Comparison of ENCODE assay signal across 15 cellular contexts in the genomic region with DNA sequence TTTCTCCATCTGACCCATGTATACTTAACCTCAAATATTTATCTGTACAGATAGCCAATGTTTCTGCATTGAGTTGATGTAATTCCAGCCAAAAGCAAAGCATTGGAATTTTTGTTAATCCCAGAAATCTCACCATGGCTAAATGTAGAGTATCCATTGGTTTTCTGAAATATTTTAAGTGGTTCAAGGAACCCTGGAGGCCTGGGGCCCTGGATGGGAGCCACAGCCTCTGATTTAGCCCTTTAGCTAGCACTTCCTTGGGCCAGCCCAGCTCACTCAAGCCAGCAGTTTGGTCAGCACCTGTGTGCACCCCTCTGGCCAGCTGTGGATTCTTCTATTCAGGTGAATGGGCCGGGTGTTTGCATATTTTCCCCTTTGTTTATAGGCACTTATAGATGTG. TPM values are rescaled to one million over a fixed set of nuclear protein-coding genes. Genes with fewer than 3 reads are reported as not detected.
DNase-seq lines count a peak whose midpoint lies in the region; TF ChIP-seq lines count a peak whose summit lies in the region.
"Had no signal": no experiment of that assay in that cellular context is flagged by ENCODE, and none has a peak within 500 bp of the region (broad histone marks: within the 10 kb centered on the region; RNA-seq: fewer than 3 reads in every experiment).

No MANE protein-coding gene starts in this region.

- H3K27ac ChIP-seq in PC-9 = peak overlapping the region; percentile 89
- H3K27ac ChIP-seq in spleen = peak overlapping the region in 5 of 8 donors; percentile 36 to 55 (median 42)
- no peak overlapping the region for H3K27ac ChIP-seq in effector memory CD4-positive, alpha-beta T cell (ENCODE audit: insufficient read depth, low read length, poor library complexity, severe bottlenecking)
- H3K27ac ChIP-seq: SK-N-MC had no signal

- DNase-seq in EL = peak; percentile 50
- DNase-seq in PC-9 = peak; percentile 47 to 65
- DNase-seq in fibroblast of the aortic adventitia (ENCODE audit: low read depth) = peak; percentile 86
- peak; percentile 35 for DNase-seq in spleen
- DNase-seq in activated effector memory CD4-positive, alpha-beta T cell treated with anti-CD3 and anti-CD28 coated beads, Interleukin-2, amount 50 U/mL, for 16 hours = no peak
- DNase-seq in effector memory CD4-positive, alpha-beta T cell = no peak
- DNase-seq in activated naive CD4-positive, alpha-beta T cell treated with Interleukin-2 at 50 U/mL for 16 hours = no peak
- no peak for DNase-seq in NOMO-1 treated with dmso at 0.1 percent for 144 hours (lab: John Stamatoyannopoulos, UW; ENCODE audit: unreplicated experiment)
- DNase-seq: activated T-cell treated with anti-CD3 and anti-CD28 coated beads, Interleukin-2, amount 50 U/mL, for 24 hours; COR-L47; hypothalamus; midbrain; stimulated activated CD4-positive, alpha-beta T cell treated with anti-CD3 and anti-CD28 coated beads, Interleukin-4, amount 100 ng/mL, for 4 hours had no signal

- intact Hi-C loops in PC-9 (cut with micrococcal nuclease; ENCODE audit: unreplicated experiment) (loop anchor here (2.0 kb wide), 1 partner anchor 40 kb away; no protein-coding TSS in a partner anchor), spleen (cut with DNase I; ENCODE audit: low total_unique reads) (no loop called here)

- TF ChIP-seq POLR2A in spleen (IDR thresholded peaks at IDR 0.05) = no peak

- peak overlapping the region; percentile 63 for H3K4me2 ChIP-seq in PC-9

- no peaks in the 10 kb centered on the region for H3K9me2 ChIP-seq in PC-9 (ENCODE audit: insufficient read depth)

- H3K4me3 ChIP-seq in PC-9 = no peak overlapping the region; the same call in 1 of the 2 replicates
- H3K4me3 ChIP-seq in fibroblast of the aortic adventitia (ENCODE audit: low read depth, low read length) = no peak overlapping the region
- H3K4me3 ChIP-seq in spleen = no peak overlapping the region
- H3K4me3 ChIP-seq in effector memory CD4-positive, alpha-beta T cell (ENCODE audit: insufficient read depth, low read depth, low read length, poor library complexity, severe bottlenecking) = no peak overlapping the region
- H3K4me3 ChIP-seq: body of pancreas, SK-N-MC had no signal

- peaks cover 6% of the 10 kb centered on the region; the same call in 1 of the 2 replicates for H3K9me3 ChIP-seq in PC-9 (ENCODE audit: insufficient read depth, low read depth)
- peaks cover 0 to 13% (median 6%) of the 10 kb centered on the region in 8 donors for H3K9me3 ChIP-seq in spleen
- H3K9me3 ChIP-seq in effector memory CD4-positive, alpha-beta T cell (ENCODE audit: control insufficient read depth, low read length) = peaks cover 7% of the 10 kb centered on the region
- H3K9me3 ChIP-seq: body of pancreas had no signal

- no peaks in the 10 kb centered on the region for H3K36me3 ChIP-seq in PC-9 (ENCODE audit: low read depth)
- H3K36me3 ChIP-seq in spleen = no peaks in the 10 kb centered on the region
- H3K36me3 ChIP-seq in effector memory CD4-positive, alpha-beta T cell (ENCODE audit: control insufficient read depth, insufficient read depth, low read length) = no peaks in the 10 kb centered on the region

- CTCF ChIA-PET in PC-9 (lab: Charles Lee) = interaction anchor here (0.6 to 1.8 kb wide), 6 partner anchors 9 to 230 kb away, joined by 3 to 16 read pairs (median 3); a partner anchor contains a TSS

- no peaks in the 10 kb centered on the region for H3K79me2 ChIP-seq in PC-9 (ENCODE audit: low read depth)

- no peak overlapping the region for H2AFZ ChIP-seq in PC-9

- POLR2A ChIA-PET in PC-9 (lab: Charles Lee; ENCODE audit: unreplicated experiment) = interaction anchor here (0.6 to 0.8 kb wide), 7 partner anchors 9 to 235 kb away, joined by 3 to 8 read pairs (median 3); no protein-coding TSS in a partner anchor

- H3K27me3 ChIP-seq in PC-9 (ENCODE audit: insufficient read depth, low read depth) = no peaks in the 10 kb centered on the region
- H3K27me3 ChIP-seq in spleen (replicated peaks in 1 of 7) = no peaks in the 10 kb centered on the region
- H3K27me3 ChIP-seq in effector memory CD4-positive, alpha-beta T cell (replicated peaks; ENCODE audit: control insufficient read depth, insufficient read depth, low read length, poor library complexity, severe bottlenecking) = no peaks in the 10 kb centered on the region
- H3K27me3 ChIP-seq: body of pancreas had no signal

- TF ChIP-seq CTCF in PC-9 (conservative IDR thresholded peaks at IDR 0.05) (no peak), fibroblast of the aortic adventitia (IDR thresholded peaks at IDR 0.05; ENCODE audit: insufficient read depth, low read length) (no peak), spleen (IDR thresholded peaks at IDR 0.05 in 8 of 11, conservative IDR thresholded peaks at IDR 0.05 in 3 of 11) (no peak)

- no peaks in the 10 kb centered on the region for H4K20me1 ChIP-seq in PC-9 (ENCODE audit: insufficient read depth)

- BruUV-seq in PC-9 (replicated peaks; lab: Mats Ljungman, UMichigan) = no TSS peak

- 48 to 85% (median 69%) methylated on average over 1 of the region's 1 CpG for WGBS in spleen, 5 donors

- H3K4me1 ChIP-seq in PC-9 (replicated peaks; ENCODE audit: insufficient read depth) (peaks cover 76% of the 10 kb centered on the region), spleen (peaks cover 0 to 28% (median 4%) of the 10 kb centered on the region in 6 donors)
- H3K4me1 ChIP-seq in effector memory CD4-positive, alpha-beta T cell (ENCODE audit: control insufficient read depth, insufficient read depth, low read length, poor library complexity, severe bottlenecking) = peaks cover 6% of the 10 kb centered on the region

- H3F3A ChIP-seq in PC-9 (ENCODE audit: insufficient read depth, low read depth) = peaks cover 25% of the 10 kb centered on the region

RNA-seq across cellular contexts. Expression of a gene that starts 18.8 kb away (rescaled TPM):
- 0.68 and 1.2 TPM in 2 replicates for total RNA-seq in PC-9 (2021)
- not detected in 2 replicates for total RNA-seq in fibroblast of the aortic adventitia (ENCODE audit: low replicate concordance)
- 1 to 10 TPM in 1 of 7 donors, not detected in 6; 1.2 TPM for total RNA-seq in spleen
- polyA plus RNA-seq in spleen = not detected

RNA-seq across cellular contexts. Expression of a gene that starts 41.7 kb away (rescaled TPM):
- total RNA-seq in PC-9 (2021) (101 and 110 TPM in 2 replicates), fibroblast of the aortic adventitia (ENCODE audit: low replicate concordance) (96.0 and 188 TPM in 2 replicates), spleen (10 to 100 TPM in 6 of 7 donors, 1 to 10 TPM in 1; 8.9 to 42.4 (median 21.9) TPM)
- 10 to 100 TPM; 11.2 to 44.0 (median 16.9) TPM for polyA plus RNA-seq in spleen

Comparison
In these comparisons a context has a peak if more than half of its experiments do, and no peak if none do; other contexts are left out.
1. DNase-seq: peak in EL (single experiment), PC-9 (2 of 2), fibroblast of the aortic adventitia (single experiment) and spleen (single experiment); none in activated effector memory CD4-positive, alpha-beta T cell treated with anti-CD3 and anti-CD28 coated beads, Interleukin-2, amount 50 U/mL, for 16 hours (single experiment), effector memory CD4-positive, alpha-beta T cell (0 of 3), activated naive CD4-positive, alpha-beta T cell treated with Interleukin-2 at 50 U/mL for 16 hours (single experiment) and NOMO-1 treated with dmso at 0.1 percent for 144 hours (single experiment).